8 cellular contexts compared by ENCODE assay signal in genomic region chr12:121804417-121805111, GRCh38. TPM values are rescaled to one million over a fixed set of nuclear protein-coding genes. Genes with fewer than 3 reads are reported as not detected.
DNase-seq lines count a peak whose midpoint lies in the region; ATAC-seq and TF ChIP-seq lines count a peak whose summit lies in the region.

No MANE protein-coding gene starts in this region.

- peak overlapping the region; percentile 96 for H3K4me3 Mint-ChIP-seq in CD14-positive monocyte
- H3K4me3 Mint-ChIP-seq in WTC11, result peak overlapping the region; percentile 81

- DNase-seq in CD14-positive monocyte (ENCODE audit: low spot score) (no peak), HL-60 (ENCODE audit: low read depth in 1 of 2, low spot score in 1 of 2) (peak in 1 of 2 experiments; percentile 80), WTC11 (ENCODE audit: low spot score) (no peak)

- CTCF ChIA-PET in WTC11 (lab: Charles Lee), result interaction anchor here (11.9 to 12.5 kb wide), 2 partner anchors 3 to 6 kb away, joined by 532 read pairs; partner anchors contain the start of genes RHOF and SETD1B

- peaks cover 0 to 4% (median 3%) of the 10 kb centered on the region in 3 donors for H3K27me3 Mint-ChIP-seq in CD14-positive monocyte (ENCODE audit: low read depth in 3 of 3)
- H3K27me3 Mint-ChIP-seq in WTC11 (ENCODE audit: low read depth), result no peaks in the 10 kb centered on the region

- H3K4me1 Mint-ChIP-seq in CD14-positive monocyte, result peaks cover 32% of the 10 kb centered on the region
- H3K4me1 Mint-ChIP-seq in WTC11, result peaks cover 28% of the 10 kb centered on the region

- ATAC-seq in WTC11 (no peak), HG02840 (IDR thresholded peaks at IDR 0.05; ENCODE audit: low FRiP score, unreplicated experiment) (no peak), HG03280 (IDR thresholded peaks at IDR 0.05; ENCODE audit: unreplicated experiment) (no peak)

- H3K4me1 ChIP-seq in duodenal mucosa (ENCODE audit: control insufficient read depth in 1 of 2, insufficient read depth in 2 of 2, low read length in 2 of 2) (peaks cover 21 to 25% of the 10 kb centered on the region in 2 donors), mesodermal cell (ENCODE audit: control insufficient read depth, insufficient read depth, low read length, poor library complexity, severe bottlenecking) (peaks cover 11% of the 10 kb centered on the region), thymus (ENCODE audit: control insufficient read depth, insufficient read depth, low read length) (peaks cover 17% of the 10 kb centered on the region)

- peaks cover 18 to 33% of the 10 kb centered on the region in 2 donors for H3K36me3 Mint-ChIP-seq in CD14-positive monocyte
- peaks cover 16% of the 10 kb centered on the region for H3K36me3 Mint-ChIP-seq in WTC11

- H3K27ac Mint-ChIP-seq in CD14-positive monocyte, result peak overlapping the region; percentile 75 to 97 (median 94)
- H3K27ac Mint-ChIP-seq in WTC11, result no peak overlapping the region

- H3K36me3 ChIP-seq in duodenal mucosa (ENCODE audit: control insufficient read depth in 1 of 2, insufficient read depth in 2 of 2, low read length in 2 of 2) (peaks cover 6 to 21% of the 10 kb centered on the region in 2 donors), mesodermal cell (ENCODE audit: control insufficient read depth, insufficient read depth, low read length) (peaks cover 33% of the 10 kb centered on the region), thymus (ENCODE audit: control insufficient read depth, insufficient read depth) (peaks cover 29% of the 10 kb centered on the region)

- intact Hi-C loops in CD14-positive monocyte (cut with micrococcal nuclease), result no loop called here

- TF ChIP-seq CTCF in CD14-positive monocyte (IDR thresholded peaks at IDR 0.05), result no peak
- no peak for TF ChIP-seq CTCF in HL-60 (IDR thresholded peaks at IDR 0.05; ENCODE audit: insufficient read depth, low read length)
- TF ChIP-seq CTCF in WTC11 (IDR thresholded peaks at IDR 0.05), result no peak

- H3K27me3 ChIP-seq in HL-60 (ENCODE audit: insufficient read depth, poor library complexity, severe bottlenecking), result no peaks in the 10 kb centered on the region
- H3K27me3 ChIP-seq in duodenal mucosa (ENCODE audit: control insufficient read depth in 1 of 2, insufficient read depth in 2 of 2, low read length in 2 of 2), result no peaks in the 10 kb centered on the region
- H3K27me3 ChIP-seq in thymus (ENCODE audit: control insufficient read depth, insufficient read depth), result no peaks in the 10 kb centered on the region

- POLR2A ChIA-PET in WTC11 (lab: Charles Lee), result interaction anchor here (0.6 to 8.7 kb wide), 3 partner anchors 7 to 78 kb away, joined by 4 to 161 read pairs (median 38); partner anchors contain the start of gene RHOF

- peak overlapping the region; percentile 82 for H3K4me3 ChIP-seq in HL-60 (replicated peaks; ENCODE audit: insufficient read depth, low read length)
- H3K4me3 ChIP-seq in duodenal mucosa (ENCODE audit: low read depth in 1 of 2, low read length in 2 of 2), result peak overlapping the region; percentile 75 to 83
- peak overlapping the region; percentile 78 for H3K4me3 ChIP-seq in mesodermal cell (ENCODE audit: extremely low read depth, insufficient read depth, low read length, poor library complexity, severe bottlenecking)
- H3K4me3 ChIP-seq in thymus (ENCODE audit: low read length), result peak overlapping the region; percentile 100

- H3K27ac ChIP-seq in HL-60 (replicated peaks) (peak overlapping the region; percentile 91), duodenal mucosa (ENCODE audit: low read depth, low read length) (peak overlapping the region; percentile 83), mesodermal cell (ENCODE audit: low read depth, low read length, severe bottlenecking) (peak overlapping the region; percentile 41), thymus (ENCODE audit: low read depth) (peak overlapping the region; percentile 100)

- 0% methylated on average over 30 to 44 of the region's 63 CpGs for WGBS in mesodermal cell (ENCODE audit: insufficient coverage in 2 of 2), 2 experiments
- WGBS in thymus, result under 1% methylated on average over 63 of the region's 63 CpGs

- H3K9me3 Mint-ChIP-seq in CD14-positive monocyte (peaks cover 0 to 3% (median 0%) of the 10 kb centered on the region in 7 donors), WTC11 (no peaks in the 10 kb centered on the region)

- H3K9me3 ChIP-seq in duodenal mucosa (ENCODE audit: control insufficient read depth in 1 of 2, low read length in 2 of 2) (no peaks in the 10 kb centered on the region), mesodermal cell (ENCODE audit: control insufficient read depth, low read length) (no peaks in the 10 kb centered on the region), thymus (ENCODE audit: control insufficient read depth) (no peaks in the 10 kb centered on the region)

- peak overlapping the region; percentile 54 to 82 for H3K9ac ChIP-seq in duodenal mucosa (ENCODE audit: low read depth in 1 of 2, low read length in 2 of 2)

TF ChIP-seq in WTC11, 78 proteins besides CTCF, POLR2A, EP300 and RAD21:
- 0 out of 2 replicates have a peak, but pooled peaks have one; percentile 18 for TF ChIP-seq FOXK1 (CRISPR knock-in tag; IDR thresholded peaks at IDR 0.05)
- TF ChIP-seq GTF2I (CRISPR knock-in tag; conservative IDR thresholded peaks at IDR 0.05), result no peak

RNA-seq across cellular contexts. Expression of gene SETD1B, which starts 0.8 kb away (rescaled TPM):
- polyA plus RNA-seq in CD14-positive monocyte, result under 1 TPM; 0.28 to 0.60 TPM
- total RNA-seq in WTC11 (2021), result 18.0 to 19.5 TPM (median 18.4 TPM) in 3 replicates
- 7.9 TPM for polyA plus RNA-seq in mesodermal cell (2013, experiment 1 of 2)
- polyA plus RNA-seq in mesodermal cell (2013, experiment 2 of 2), result 7.2 TPM
- polyA plus RNA-seq in thymus, result 11.8 TPM

RNA-seq across cellular contexts. Expression of gene RHOF, which starts 11.1 kb away (rescaled TPM):
- polyA plus RNA-seq in CD14-positive monocyte (10 to 100 TPM in 1 of 2 donors, 1 to 10 TPM in 1; 7.1 to 13.6 TPM), thymus (12.9 TPM)
- total RNA-seq in WTC11 (2021), result 35.8 to 45.3 TPM (median 36.2 TPM) in 3 replicates
- polyA plus RNA-seq in mesodermal cell (2013, experiment 1 of 2), result 21.6 TPM
- 20.1 TPM for polyA plus RNA-seq in mesodermal cell (2013, experiment 2 of 2)

RNA-seq across cellular contexts. Expression of gene HPD, which starts 54.1 kb away (rescaled TPM):
- under 1 TPM in 1 of 2 donors, not detected in 1; 0.75 TPM for polyA plus RNA-seq in CD14-positive monocyte
- total RNA-seq in WTC11 (2021), result 0.39 to 0.48 TPM (median 0.44 TPM) in 3 replicates
- 1.0 TPM for polyA plus RNA-seq in mesodermal cell (2013, experiment 1 of 2)
- polyA plus RNA-seq in mesodermal cell (2013, experiment 2 of 2), result 0.30 TPM
- polyA plus RNA-seq in thymus, result 0.87 TPM

Comparison
In these comparisons a context has a peak if more than half of its experiments do, and no peak if none do; other contexts are left out.
1. H3K27ac ChIP-seq: peak in every context shown above with its lines; median percentile 100 in thymus; 91 in HL-60; 83 in duodenal mucosa; 41 in mesodermal cell.